In genomic region chr3:193096076-193096475, GRCh38 we compare ENCODE assay signal across 32 cellular contexts.
"Had no signal": no experiment of that assay in that cellular context is flagged by ENCODE, and none has a peak within 500 bp of the region (broad histone marks: within the 10 kb centered on the region; RNA-seq: fewer than 3 reads in every experiment).

No MANE protein-coding gene starts in this region.

- H3K36me3 ChIP-seq: gastrocnemius medialis, heart right ventricle, left lung, neutrophil, pancreas, right atrium auricular region, stomach, transverse colon, upper lobe of right lung, uterus had no signal

- H3K36me3 Mint-ChIP-seq: mesothelial cell of epicardium; natural killer cell treated with Interleukin-12 subunit alpha and Interleukin-12 subunit beta and Interleukin-15 and Interleukin-18, amount 100 ng/mL, for 72 hours had no signal

- H3K4me3 ChIP-seq: gastrocnemius medialis, heart right ventricle, left lung, mucosa of descending colon, pancreas, right atrium auricular region, smooth muscle cell, stomach, testis, transverse colon, upper lobe of right lung, uterus had no signal

- H3K4me3 Mint-ChIP-seq: endodermal cell; mesothelial cell of epicardium; naive B cell; natural killer cell treated with Interleukin-12 subunit alpha and Interleukin-12 subunit beta and Interleukin-15 and Interleukin-18, amount 100 ng/mL, for 72 hours; neural crest cell had no signal

- H3K9me3 ChIP-seq: gastrocnemius medialis, neutrophil, pancreas, right atrium auricular region, testis, transverse colon, upper lobe of right lung, uterus had no signal

- ATAC-seq: esophagus mucosa; gastrocnemius medialis; heart right ventricle; left lung; mucosa of descending colon; natural killer cell treated with Interleukin-12 subunit alpha and Interleukin-12 subunit beta and Interleukin-15 and Interleukin-18, amount 100 ng/mL, for 72 hours; sciatic nerve; upper lobe of right lung had no signal

- FAIRE-seq: colon, kidney, pancreas had no signal

- H3K27me3 Mint-ChIP-seq: naive B cell; natural killer cell treated with Interleukin-12 subunit alpha and Interleukin-12 subunit beta and Interleukin-15 and Interleukin-18, amount 100 ng/mL, for 72 hours had no signal

- H3K27me3 ChIP-seq: gastrocnemius medialis, heart right ventricle, left lung, neutrophil, pancreas, right atrium auricular region, stomach, testis, transverse colon, upper lobe of right lung, uterus had no signal

- H3K4me1 ChIP-seq: gastrocnemius medialis, heart right ventricle, left lung, pancreas, right atrium auricular region, testis, transverse colon, upper lobe of right lung, uterus had no signal

- H3K27ac ChIP-seq: epithelial cell of prostate, gastrocnemius medialis, heart right ventricle, left lung, neutrophil, pancreas, right atrium auricular region, stomach, testis, transverse colon, upper lobe of right lung, uterus had no signal

- H3K4me1 Mint-ChIP-seq: endodermal cell, naive B cell, neural crest cell had no signal

- DNase-seq: effector CD8-positive, alpha-beta T cell; endodermal cell; foreskin fibroblast; gastrocnemius medialis; heart right ventricle; hippocampal formation; kidney; left lung; mesenchymal stem cell; mucosa of descending colon; naive B cell; stimulated activated CD4-positive, alpha-beta T cell treated with anti-CD3 and anti-CD28 coated beads, Interleukin-12 subunit alpha, Interleukin-12 subunit beta, amount 100 ng/mL, for 4 hours; stimulated activated CD4-positive, alpha-beta T cell treated with anti-CD3 and anti-CD28 coated beads, Interleukin-1b, Interleukin-23, amount 100 ng/mL, for 48 hours; stimulated activated CD4-positive, alpha-beta T cell treated with anti-CD3 and anti-CD28 coated beads, Interleukin-4, amount 100 ng/mL, for 1 hour; stimulated activated CD8-positive, alpha-beta memory T cell treated with anti-CD3 and anti-CD28 coated beads, Interleukin-4, amount 100 ng/mL, for 48 hours; stimulated activated naive CD4-positive, alpha-beta T cell treated with Interleukin-2 at 50 U/mL for 16 hours; stomach; testis; transverse colon; upper lobe of right lung; uterus had no signal

- H3K27ac Mint-ChIP-seq: endodermal cell; mesothelial cell of epicardium; natural killer cell treated with Interleukin-12 subunit alpha and Interleukin-12 subunit beta and Interleukin-15 and Interleukin-18, amount 100 ng/mL, for 72 hours had no signal
